ENCODE assay signal across 9 cellular contexts in the genomic region with DNA sequence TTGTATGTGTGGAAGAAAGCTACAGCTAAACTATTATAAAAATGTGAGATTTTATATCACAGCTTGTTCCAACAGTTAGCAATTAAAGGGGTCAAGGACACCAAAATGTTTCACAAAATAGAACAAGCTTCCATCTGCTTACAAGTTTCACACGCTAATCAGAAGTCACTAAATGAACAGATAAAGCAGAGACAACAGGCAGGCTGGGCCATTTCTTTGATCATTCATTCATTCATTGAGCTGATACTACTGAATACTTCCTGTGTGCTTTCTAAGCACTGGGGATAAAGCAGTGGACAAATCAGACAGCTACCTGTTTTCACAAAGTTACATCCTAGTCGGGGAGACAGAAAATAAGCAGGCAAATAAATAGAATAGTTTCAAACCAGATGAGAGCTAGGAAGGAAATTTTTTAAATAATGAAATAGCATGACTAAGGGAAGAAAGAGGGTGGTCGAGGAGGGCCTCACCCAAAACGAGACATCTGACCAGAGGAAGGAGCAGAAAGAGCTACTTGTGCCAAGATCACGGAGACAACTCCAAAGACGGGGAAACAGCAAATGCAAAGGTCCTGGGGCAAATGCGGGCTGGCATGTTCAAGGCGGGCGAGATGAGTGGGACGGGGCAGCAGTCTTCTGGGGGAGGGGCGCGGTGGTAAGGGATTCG. TPM values are rescaled to one million over a fixed set of nuclear protein-coding genes. Genes with fewer than 3 reads are reported as not detected.
A peak's percentile ranks its signal among the peaks of the same experiment; 100 is the strongest.
DNase-seq lines count a peak whose midpoint lies in the region; ATAC-seq and TF ChIP-seq lines count a peak whose summit lies in the region.
"Had no signal": no experiment of that assay in that cellular context is flagged by ENCODE, and none has a peak within 500 bp of the region (broad histone marks: within the 10 kb centered on the region; RNA-seq: fewer than 3 reads in every experiment).

No MANE protein-coding gene starts in this region.

- H3K9me3 ChIP-seq in effector memory CD4-positive, alpha-beta T cell (ENCODE audit: control insufficient read depth, low read length), result no peaks in the 10 kb centered on the region
- no peaks in the 10 kb centered on the region for H3K9me3 ChIP-seq in neural progenitor cell (ENCODE audit: low read depth)

- no peaks in the 10 kb centered on the region for H3K27me3 ChIP-seq in effector memory CD4-positive, alpha-beta T cell (replicated peaks; ENCODE audit: control insufficient read depth, insufficient read depth, low read length, poor library complexity, severe bottlenecking)
- H3K27me3 ChIP-seq in neural progenitor cell, result no peaks in the 10 kb centered on the region

- intact Hi-C loops in CD14-positive monocyte (cut with micrococcal nuclease) (loop anchor here (10.0 kb wide), 1 partner anchor 204 kb away; the partner anchor contains the start of gene CNOT6 (in 2 of the 2)), sciatic nerve (cut with DNase I) (no loop called here)

- H3K36me3 Mint-ChIP-seq in CD14-positive monocyte (peaks cover 9% of the 10 kb centered on the region in 2 donors), neural progenitor cell (peaks cover 35% of the 10 kb centered on the region)

- H3F3A ChIP-seq in neural progenitor cell (ENCODE audit: low read depth), result peaks cover 17% of the 10 kb centered on the region

- no peak for TF ChIP-seq CTCF in CD14-positive monocyte (IDR thresholded peaks at IDR 0.05)
- no peak for TF ChIP-seq CTCF in neural progenitor cell (IDR thresholded peaks at IDR 0.05)

- H3K4me3 Mint-ChIP-seq in CD14-positive monocyte (peak overlapping the region; percentile 79 to 80), neural progenitor cell (peak overlapping the region; percentile 86)

- peaks cover 47% of the 10 kb centered on the region for H3K79me2 ChIP-seq in neural progenitor cell (ENCODE audit: low read depth)

- H3K27ac Mint-ChIP-seq in CD14-positive monocyte, result peak overlapping the region in 3 of 7 donors; percentile 26 to 50 (median 49)
- no peak overlapping the region for H3K27ac Mint-ChIP-seq in neural progenitor cell

- peaks cover 53% of the 10 kb centered on the region for H3K4me1 Mint-ChIP-seq in CD14-positive monocyte
- peaks cover 20% of the 10 kb centered on the region for H3K4me1 Mint-ChIP-seq in neural progenitor cell

- H3K9me3 Mint-ChIP-seq in CD14-positive monocyte, result peaks cover 0 to 3% (median 0%) of the 10 kb centered on the region in 7 donors
- H3K9me3 Mint-ChIP-seq in neural progenitor cell, result peaks cover 17% of the 10 kb centered on the region

- H3K36me3 ChIP-seq in effector memory CD4-positive, alpha-beta T cell (ENCODE audit: control insufficient read depth, insufficient read depth, low read length), result peaks cover 6% of the 10 kb centered on the region
- H3K36me3 ChIP-seq in neural progenitor cell, result no peaks in the 10 kb centered on the region

- H3K4me2 ChIP-seq in neural progenitor cell, result peak overlapping the region; percentile 98

- peak overlapping the region; percentile 66 for H3K4me3 ChIP-seq in effector memory CD4-positive, alpha-beta T cell (ENCODE audit: insufficient read depth, low read depth, low read length, poor library complexity, severe bottlenecking)
- H3K4me3 ChIP-seq in neural progenitor cell, result peak overlapping the region; percentile 94

- DNase-seq in CD14-positive monocyte (ENCODE audit: low spot score), result no peak
- peak; percentile 20 for DNase-seq in NCI-H69 (lab: John Stamatoyannopoulos, UW)
- DNase-seq in effector memory CD4-positive, alpha-beta T cell, result no peak
- no peak for DNase-seq in neural progenitor cell (ENCODE audit: low spot score)
- DNase-seq in sciatic nerve (ENCODE audit: low spot score), result no peak
- no peak for DNase-seq in H4 (ENCODE audit: low spot score)
- no peak for DNase-seq in GOT3 (lab: John Stamatoyannopoulos, UW)
- DNase-seq in AG08395 (ENCODE audit: low spot score), result no peak
- DNase-seq: NCI-H187 had no signal

- H3K4me1 ChIP-seq in effector memory CD4-positive, alpha-beta T cell (ENCODE audit: control insufficient read depth, insufficient read depth, low read length, poor library complexity, severe bottlenecking), result peaks cover 15% of the 10 kb centered on the region
- peaks cover 5% of the 10 kb centered on the region for H3K4me1 ChIP-seq in neural progenitor cell

- no peak for ATAC-seq in sciatic nerve

- H3K9ac ChIP-seq in neural progenitor cell, result no peak overlapping the region

- peaks cover 44% of the 10 kb centered on the region for H4K20me1 ChIP-seq in neural progenitor cell (ENCODE audit: low read depth)

- H3K27me3 Mint-ChIP-seq in CD14-positive monocyte (ENCODE audit: low read depth in 3 of 3), result peaks cover 1 to 4% (median 2%) of the 10 kb centered on the region in 3 donors
- H3K27me3 Mint-ChIP-seq in neural progenitor cell (ENCODE audit: insufficient read depth, low read depth), result peaks cover 12% of the 10 kb centered on the region

- no peak overlapping the region for H2AFZ ChIP-seq in neural progenitor cell (replicated peaks)

- no peak overlapping the region for H3K27ac ChIP-seq in effector memory CD4-positive, alpha-beta T cell (ENCODE audit: insufficient read depth, low read length, poor library complexity, severe bottlenecking)
- H3K27ac ChIP-seq in neural progenitor cell, result no peak overlapping the region

RNA-seq across cellular contexts. Expression of gene MAPK9, which starts 1.2 kb away (rescaled TPM):
- 10 to 100 TPM in 1 of 2 donors, 1 to 10 TPM in 1; 9.7 to 16.2 TPM for polyA plus RNA-seq in CD14-positive monocyte
- total RNA-seq in neural progenitor cell (ENCODE audit: low replicate concordance) (31.5 and 40.6 TPM in 2 replicates), sciatic nerve (34.4 TPM)
- total RNA-seq in H4 (2014; rRNA removed; shearing (Covaris generic)), result 30.2 and 34.3 TPM in 2 replicates
